31 cellular contexts compared by ENCODE assay signal in genomic region chr22:26952654-26953379, GRCh38.
DNase-seq lines count a peak whose midpoint lies in the region; ATAC-seq and TF ChIP-seq lines count a peak whose summit lies in the region.
"Had no signal": no experiment of that assay in that cellular context is flagged by ENCODE, and none has a peak within 500 bp of the region (broad histone marks: within the 10 kb centered on the region; RNA-seq: fewer than 3 reads in every experiment).

No MANE protein-coding gene starts in this region.

- peaks cover 56% of the 10 kb centered on the region for H3K27me3 Mint-ChIP-seq in WTC11 (ENCODE audit: low read depth)
- H3K27me3 Mint-ChIP-seq in activated CD4-positive, alpha-beta T cell treated with anti-CD3 and anti-CD28 coated beads, Interleukin-2, amount 10 ng/mL, durations not matched to agents 7 days and 5 days: peaks cover 45% of the 10 kb centered on the region

- peak overlapping the region; percentile 57 for H3K4me3 Mint-ChIP-seq in WTC11
- H3K4me3 Mint-ChIP-seq in activated CD4-positive, alpha-beta T cell treated with anti-CD3 and anti-CD28 coated beads, Interleukin-2, amount 10 ng/mL, durations not matched to agents 7 days and 5 days: no peak overlapping the region
- H3K4me3 Mint-ChIP-seq: activated CD4-positive, alpha-beta memory T cell treated with anti-CD3 and anti-CD28 coated beads, Interleukin-2, amount 10 ng/mL, durations not matched to agents 7 days and 5 days; B cell; CD8-positive, alpha-beta memory T cell; immature natural killer cell; neural crest cell; T-helper 1 cell treated with Interleukin-12 subunit alpha and Interleukin-12 subunit beta and Interleukin-4 antibody, amounts not matched to agents 30 μg/mL and 1 μg/mL, for 36 hours had no signal

- peak; percentile 70 for DNase-seq in COR-L47 (lab: John Stamatoyannopoulos, UW)
- DNase-seq in NCI-H1105 (lab: John Stamatoyannopoulos, UW): peak; percentile 54
- DNase-seq in WTC11 (ENCODE audit: low spot score): peak; percentile 20
- DNase-seq in iPS-NIHi11 (ENCODE audit: low spot score): peak; percentile 28
- no peak for DNase-seq in activated CD4-positive, alpha-beta T cell treated with anti-CD3 and anti-CD28 coated beads, Interleukin-2, amount 10 ng/mL, durations not matched to agents 7 days and 5 days
- DNase-seq in tibial nerve (ENCODE audit: low spot score in 2 of 2): no peak
- DNase-seq: activated CD4-positive, alpha-beta memory T cell treated with anti-CD3 and anti-CD28 coated beads, Interleukin-2, amount 10 ng/mL, durations not matched to agents 7 days and 5 days; activated CD8-positive, alpha-beta memory T cell treated with anti-CD3 and anti-CD28 coated beads, Interleukin-2, amount 50 U/mL, for 48 hours; activated naive CD4-positive, alpha-beta T cell treated with anti-CD3 and anti-CD28 coated beads, Interleukin-2, amount 50 U/mL, for 16 hours; amniotic stem cell; CD8-positive, alpha-beta memory T cell; colonic mucosa; DMS153; effector CD8-positive, alpha-beta T cell; immature natural killer cell; NCI-H1930; NCI-H526 treated with DMSO at 0.1 percent for 48 hours; posterior cingulate gyrus; stimulated activated CD4-positive, alpha-beta T cell treated with anti-CD3 and anti-CD28 coated beads, Interleukin-12 subunit alpha, Interleukin-12 subunit beta, amount 100 ng/mL, for 4 hours; stimulated activated CD4-positive, alpha-beta T cell treated with anti-CD3 and anti-CD28 coated beads, Interleukin-4, amount 100 ng/mL, for 4 hours; stimulated activated naive CD4-positive, alpha-beta T cell treated with Interleukin-2 at 50 U/mL for 16 hours had no signal

- no peak for TF ChIP-seq POLR2A in tibial nerve (IDR thresholded peaks at IDR 0.05)

- H3K36me3 ChIP-seq in tibial nerve: no peaks in the 10 kb centered on the region
- H3K36me3 ChIP-seq: colonic mucosa, thoracic aorta had no signal

- H3K27me3 ChIP-seq in tibial nerve: no peaks in the 10 kb centered on the region
- H3K27me3 ChIP-seq: colonic mucosa had no signal

- H3K27ac Mint-ChIP-seq in WTC11: no peak overlapping the region
- no peak overlapping the region for H3K27ac Mint-ChIP-seq in activated CD4-positive, alpha-beta T cell treated with anti-CD3 and anti-CD28 coated beads, Interleukin-2, amount 10 ng/mL, durations not matched to agents 7 days and 5 days
- H3K27ac Mint-ChIP-seq: activated CD4-positive, alpha-beta memory T cell treated with anti-CD3 and anti-CD28 coated beads, Interleukin-2, amount 10 ng/mL, durations not matched to agents 7 days and 5 days; B cell; immature natural killer cell; T-helper 1 cell treated with Interleukin-12 subunit alpha and Interleukin-12 subunit beta and Interleukin-4 antibody, amounts not matched to agents 30 μg/mL and 1 μg/mL, for 36 hours had no signal

- no peak overlapping the region for H3K27ac ChIP-seq in tibial nerve
- H3K27ac ChIP-seq: A549, colonic mucosa, RWPE1, thoracic aorta had no signal

- H3K4me1 ChIP-seq in tibial nerve: peaks cover 0 to 11% (median 5%) of the 10 kb centered on the region in 4 donors
- H3K4me1 ChIP-seq: A549, colonic mucosa had no signal

- TF ChIP-seq CTCF in WTC11 (IDR thresholded peaks at IDR 0.05) (no peak), tibial nerve (IDR thresholded peaks at IDR 0.05) (no peak)

- POLR2A ChIA-PET in WTC11 (lab: Charles Lee): no interaction called here
- POLR2A ChIA-PET in activated CD4-positive, alpha-beta T cell treated with anti-CD3 and anti-CD28 coated beads, Interleukin-2, amount 10 ng/mL, durations not matched to agents 7 days and 5 days (lab: Charles Lee): no interaction called here

- CTCF ChIA-PET in WTC11 (lab: Charles Lee): interaction anchor here (1.5 to 2.0 kb wide), 2 partner anchors 117 to 274 kb away, joined by 4 to 6 read pairs; no protein-coding TSS in a partner anchor
- CTCF ChIA-PET in activated CD4-positive, alpha-beta T cell treated with anti-CD3 and anti-CD28 coated beads, Interleukin-2, amount 10 ng/mL, durations not matched to agents 7 days and 5 days (lab: Charles Lee): interaction anchor here (1.0 kb wide), 1 partner anchor 10 kb away, joined by 3 read pairs; no protein-coding TSS in a partner anchor

- H3K4me1 Mint-ChIP-seq in WTC11: peaks cover 59% of the 10 kb centered on the region
- no peaks in the 10 kb centered on the region for H3K4me1 Mint-ChIP-seq in activated CD4-positive, alpha-beta T cell treated with anti-CD3 and anti-CD28 coated beads, Interleukin-2, amount 10 ng/mL, durations not matched to agents 7 days and 5 days
- H3K4me1 Mint-ChIP-seq: activated CD4-positive, alpha-beta memory T cell treated with anti-CD3 and anti-CD28 coated beads, Interleukin-2, amount 10 ng/mL, durations not matched to agents 7 days and 5 days; B cell; CD8-positive, alpha-beta memory T cell; immature natural killer cell had no signal

- 28 to 32% methylated on average over 17 to 18 of the region's 18 CpGs for WGBS in tibial nerve, 2 donors

- ATAC-seq in WTC11 (peak; percentile 83), HG02938 (IDR thresholded peaks at IDR 0.05; ENCODE audit: unreplicated experiment) (no peak), HG02642 (IDR thresholded peaks at IDR 0.05; ENCODE audit: poor library complexity, unreplicated experiment) (no peak)
- ATAC-seq: A549; activated CD4-positive, CD25-positive, alpha-beta regulatory T cell treated with anti-CD3 and anti-CD28 coated beads, Interleukin-2, amount 50 U/mL, for 24 hours; sciatic nerve had no signal

- H3K4me3 ChIP-seq in tibial nerve: no peak overlapping the region
- H3K4me3 ChIP-seq: A549, colonic mucosa, thoracic aorta had no signal

- H3K9me3 Mint-ChIP-seq in WTC11: no peaks in the 10 kb centered on the region
- H3K9me3 Mint-ChIP-seq in activated CD4-positive, alpha-beta T cell treated with anti-CD3 and anti-CD28 coated beads, Interleukin-2, amount 10 ng/mL, durations not matched to agents 7 days and 5 days: no peaks in the 10 kb centered on the region
- H3K9me3 Mint-ChIP-seq: activated CD4-positive, alpha-beta memory T cell treated with anti-CD3 and anti-CD28 coated beads, Interleukin-2, amount 10 ng/mL, durations not matched to agents 7 days and 5 days; immature natural killer cell; neural crest cell; T-helper 1 cell treated with Interleukin-12 subunit alpha and Interleukin-12 subunit beta and Interleukin-4 antibody, amounts not matched to agents 30 μg/mL and 1 μg/mL, for 36 hours had no signal

- no peak for TF ChIP-seq EP300 in tibial nerve (IDR thresholded peaks at IDR 0.05)

- no peaks in the 10 kb centered on the region for H3K36me3 Mint-ChIP-seq in WTC11
- no peaks in the 10 kb centered on the region for H3K36me3 Mint-ChIP-seq in activated CD4-positive, alpha-beta T cell treated with anti-CD3 and anti-CD28 coated beads, Interleukin-2, amount 10 ng/mL, durations not matched to agents 7 days and 5 days (ENCODE audit: low read depth)
- H3K36me3 Mint-ChIP-seq: immature natural killer cell had no signal

- H3K9me3 ChIP-seq in tibial nerve: no peaks in the 10 kb centered on the region
- H3K9me3 ChIP-seq: A549, colonic mucosa, thoracic aorta had no signal

TF ChIP-seq in WTC11, 78 proteins besides CTCF, POLR2A, EP300 and RAD21 (continues in another document):
- TF ChIP-seq ESRRA (CRISPR knock-in tag; IDR thresholded peaks at IDR 0.05; ENCODE audit: borderline replicate concordance) (no peak), FOXK1 (CRISPR knock-in tag; IDR thresholded peaks at IDR 0.05) (0 out of 2 replicates have a peak, but pooled peaks have one; percentile 41), ERG (CRISPR knock-in tag; IDR thresholded peaks at IDR 0.05) (no peak), ELF4 (CRISPR knock-in tag; IDR thresholded peaks at IDR 0.05; ENCODE audit: low read depth) (no peak), FOXP1 (CRISPR knock-in tag; IDR thresholded peaks at IDR 0.05; ENCODE audit: borderline replicate concordance) (no peak), ZMAT4 (CRISPR knock-in tag; IDR thresholded peaks at IDR 0.05) (no peak), ZNF317 (CRISPR knock-in tag; IDR thresholded peaks at IDR 0.05; ENCODE audit: borderline replicate concordance, low read depth) (no peak), FOXJ3 (CRISPR knock-in tag; IDR thresholded peaks at IDR 0.05; ENCODE audit: borderline replicate concordance) (no peak), ETV6 (CRISPR knock-in tag; IDR thresholded peaks at IDR 0.05) (0 out of 2 replicates have a peak, but pooled peaks have one; percentile 19), JUN (CRISPR knock-in tag; IDR thresholded peaks at IDR 0.05) (no peak), PRRX2 (CRISPR knock-in tag; IDR thresholded peaks at IDR 0.05) (no peak), TEAD4 (CRISPR knock-in tag; IDR thresholded peaks at IDR 0.05) (no peak), CDX4 (CRISPR knock-in tag; IDR thresholded peaks at IDR 0.05; ENCODE audit: borderline replicate concordance) (no peak), NFATC4 (CRISPR knock-in tag; IDR thresholded peaks at IDR 0.05) (no peak)

Comparison
In these comparisons a context has a peak if more than half of its experiments do, and no peak if none do; other contexts are left out.
1. DNase-seq: peak in COR-L47 (single experiment), NCI-H1105 (single experiment), WTC11 (single experiment) and iPS-NIHi11 (single experiment); none in activated CD4-positive, alpha-beta T cell treated with anti-CD3 and anti-CD28 coated beads, Interleukin-2, amount 10 ng/mL, durations not matched to agents 7 days and 5 days (single experiment) and tibial nerve (0 of 2).